Comparison of ENCODE assay signal across 36 cellular contexts in genomic region chr7:150759479-150759878, GRCh38. TPM values are rescaled to one million over a fixed set of nuclear protein-coding genes. Genes with fewer than 3 reads are reported as not detected.
"Had no signal": no experiment of that assay in that cellular context is flagged by ENCODE, and none has a peak within 500 bp of the region (broad histone marks: within the 10 kb centered on the region; RNA-seq: fewer than 3 reads in every experiment).

No MANE protein-coding gene starts in this region.

- H3K9me3 ChIP-seq: adrenal gland, ascending aorta, body of pancreas, breast epithelium had no signal

- H3K27me3 ChIP-seq: ascending aorta, body of pancreas, brain microvascular endothelial cell, breast epithelium, cardiac muscle cell had no signal

- H3K4me1 ChIP-seq: ascending aorta, body of pancreas, breast epithelium had no signal

- ATAC-seq: activated naive CD4-positive, alpha-beta T cell treated with anti-CD3 and anti-CD28 coated beads, Interleukin-2, amount 50 U/mL, for 72 hours; activated naive CD8-positive, alpha-beta T cell treated with anti-CD3 and anti-CD28 coated beads, Interleukin-2, amount 50 U/mL, for 24 hours; activated T-cell treated with anti-CD3 and anti-CD28 coated beads, Interleukin-2, amount 50 U/mL, for 4 hours; activated T-cell treated with anti-CD3 and anti-CD28 coated beads, Interleukin-2, amount 50 U/mL, for 72 hours; activated T-helper 17 cell treated with anti-CD3 and anti-CD28 coated beads, Interleukin-2, amount 50 U/mL, for 72 hours; body of pancreas had no signal

- DNase-seq: activated effector memory CD4-positive, alpha-beta T cell treated with anti-CD3 and anti-CD28 coated beads, Interleukin-2, amount 50 U/mL, for 16 hours; activated effector memory CD4-positive, alpha-beta T cell treated with Interleukin-2 at 50 U/mL for 16 hours; activated gamma-delta T cell; activated gamma-delta T cell treated with Interleukin-2 at 50 U/mL for 16 hours; activated naive CD4-positive, alpha-beta T cell; activated naive CD4-positive, alpha-beta T cell treated with anti-CD3 and anti-CD28 coated beads for 36 hours; activated naive CD4-positive, alpha-beta T cell treated with anti-CD3 and anti-CD28 coated beads, Interleukin-2, amount 10 ng/mL, durations not matched to agents 7 days and 5 days; activated naive CD4-positive, alpha-beta T cell treated with anti-CD3 and anti-CD28 coated beads, Interleukin-2, amount 50 U/mL, for 16 hours; activated naive CD4-positive, alpha-beta T cell treated with Interleukin-2 at 50 U/mL for 16 hours; activated naive CD8-positive, alpha-beta T cell treated with anti-CD3 and anti-CD28 coated beads for 36 hours; activated naive CD8-positive, alpha-beta T cell treated with anti-CD3 and anti-CD28 coated beads, Interleukin-2, amount 10 ng/mL, durations not matched to agents 7 days and 5 days; activated naive CD8-positive, alpha-beta T cell treated with anti-CD3 and anti-CD28 coated beads, Interleukin-2, amount 50 U/mL, for 24 hours; activated T-cell treated with anti-CD3 and anti-CD28 coated beads, Interleukin-2, amount 50 U/mL, for 24 hours; activated T-cell treated with anti-CD3 and anti-CD28 coated beads, Interleukin-2, amount 50 U/mL, for 4 hours; activated T-cell treated with anti-CD3 and anti-CD28 coated beads, Interleukin-2, amount 50 U/mL, for 48 hours; activated T-cell treated with anti-CD3 and anti-CD28 coated beads, Interleukin-2, amount 50 U/mL, for 72 hours; adrenal gland; amniotic stem cell; amygdala; anterior cingulate cortex; aorta; body of pancreas; brain microvascular endothelial cell; caudate nucleus; central memory CD4-positive, alpha-beta T cell; cerebellar nuclear complex had no signal

- FAIRE-seq: astrocyte, bronchial epithelial cell had no signal

- H3K27ac ChIP-seq: adrenal gland, ascending aorta, body of pancreas, brain microvascular endothelial cell, breast epithelium, cardiac muscle cell had no signal

- H3K36me3 ChIP-seq: adrenal gland, ascending aorta, brain microvascular endothelial cell, breast epithelium, cardiac muscle cell had no signal

- H3K4me3 ChIP-seq: adrenal gland, ascending aorta, body of pancreas, breast epithelium, cardiac muscle cell had no signal

RNA-seq across cellular contexts. Expression of gene GIMAP5, which starts 22.3 kb away (rescaled TPM):
- total RNA-seq: bronchial epithelial cell, chondrocyte had no signal

RNA-seq across cellular contexts. Expression of gene TMEM176B, which starts 40.7 kb away (rescaled TPM):
- total RNA-seq: activated naive CD4-positive, alpha-beta T cell treated with anti-CD3 and anti-CD28 coated beads for 36 hours; activated naive CD4-positive, alpha-beta T cell treated with anti-CD3 and anti-CD28 coated beads, Interleukin-2, amount 50 U/mL, for 72 hours; activated naive CD8-positive, alpha-beta T cell treated with anti-CD3 and anti-CD28 coated beads for 36 hours; activated T-cell treated with anti-CD3 and anti-CD28 coated beads, Interleukin-2, amount 50 U/mL, for 72 hours; activated T-helper 1 cell treated with anti-CD3 and anti-CD28 coated beads, Interleukin-12 subunit alpha, Interleukin-12 subunit beta, Interleukin-2, Interleukin-4 antibody, amounts not matched to agents 30 ng/mL and 10 ng/mL and 1 ng/mL, durations not matched to agents 14 hours and 24 hours and 36 hours; activated T-helper 17 cell treated with anti-CD3 and anti-CD28 coated beads, Interleukin-2, amount 50 U/mL, for 72 hours; bronchial epithelial cell had no signal

RNA-seq across cellular contexts. Expression of gene TMEM176A, which starts 41.1 kb away (rescaled TPM):
- total RNA-seq: activated naive CD4-positive, alpha-beta T cell treated with anti-CD3 and anti-CD28 coated beads for 36 hours; activated naive CD4-positive, alpha-beta T cell treated with anti-CD3 and anti-CD28 coated beads, Interleukin-2, amount 50 U/mL, for 72 hours; activated naive CD8-positive, alpha-beta T cell treated with anti-CD3 and anti-CD28 coated beads for 36 hours; activated T-helper 1 cell treated with anti-CD3 and anti-CD28 coated beads, Interleukin-12 subunit alpha, Interleukin-12 subunit beta, Interleukin-2, Interleukin-4 antibody, amounts not matched to agents 30 ng/mL and 10 ng/mL and 1 ng/mL, durations not matched to agents 14 hours and 24 hours and 36 hours; activated T-helper 2 cell treated with anti-CD3 and anti-CD28 coated beads, Interferon-gamma antibody, Interleukin-2, Interleukin-4, amounts not matched to agents 10 μg/mL and 5 μg/mL and 100 μg/mL, durations not matched to agents 14 hours and 24 hours and 36 hours; astrocyte; chondrocyte had no signal

RNA-seq across cellular contexts. Expression of gene GIMAP1, which starts 43.1 kb away (rescaled TPM):
- total RNA-seq: astrocyte, bronchial epithelial cell, chondrocyte had no signal
- polyA plus RNA-seq: cardiac muscle cell had no signal
